8 cellular contexts compared by ENCODE assay signal in the genomic region with DNA sequence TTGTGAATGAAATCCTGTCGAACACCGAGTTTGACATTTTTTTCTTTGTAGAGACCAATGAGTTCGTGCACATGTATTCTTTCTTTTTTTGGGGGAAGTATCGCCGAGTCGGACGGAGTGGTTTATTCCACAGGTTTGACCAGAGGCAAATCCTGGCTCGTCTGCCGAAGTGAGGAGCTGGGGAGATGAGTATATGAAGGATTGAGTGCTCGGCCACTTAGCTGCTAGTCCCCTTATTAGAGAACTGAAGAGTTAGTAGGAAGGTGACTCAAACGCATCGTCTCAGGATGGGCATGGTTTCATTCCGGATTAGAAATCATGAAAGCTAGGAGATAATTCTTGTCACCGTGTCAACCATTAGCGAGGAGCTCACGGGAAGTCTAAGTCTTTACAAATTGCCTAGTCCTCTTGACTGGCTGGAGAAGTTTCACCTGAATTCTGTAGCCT.
A peak's percentile ranks its signal among the peaks of the same experiment; 100 is the strongest.
DNase-seq lines count a peak whose midpoint lies in the region; ATAC-seq and TF ChIP-seq lines count a peak whose summit lies in the region.

No MANE protein-coding gene starts in this region.

- H3K27me3 ChIP-seq in A673 (replicated peaks; ENCODE audit: insufficient read depth, low read depth, low read length, poor library complexity) (peaks cover 85% of the 10 kb centered on the region), mesenchymal stem cell (ENCODE audit: control insufficient read depth in 1 of 2, insufficient read depth in 1 of 2, low read length in 2 of 2) (peaks cover 14 to 61% of the 10 kb centered on the region in 2 experiments)

- ATAC-seq in GM18868 (IDR thresholded peaks at IDR 0.05; ENCODE audit: unreplicated experiment), result peak; percentile 18
- ATAC-seq in HG03378 (IDR thresholded peaks at IDR 0.05; ENCODE audit: unreplicated experiment), result peak; percentile 26
- ATAC-seq in sciatic nerve, result no peak

- CTCF ChIA-PET in A673 (lab: Charles Lee), result no interaction called here

- POLR2A ChIA-PET in A673 (lab: Charles Lee; ENCODE audit: low non-redundant PET), result no interaction called here

- no peak overlapping the region for H4K91ac ChIP-seq in mesenchymal stem cell (ENCODE audit: low read length)

- in situ Hi-C loops in astrocyte of the spinal cord (cut with HindIII; ENCODE audit: low sequenced_read_pairs), result no loop called here

- H2BK5ac ChIP-seq in mesenchymal stem cell (ENCODE audit: low read depth, low read length, poor library complexity, severe bottlenecking), result no peak overlapping the region

- no peak overlapping the region for H2AFZ ChIP-seq in mesenchymal stem cell (ENCODE audit: low read depth, low read length)

- no peak overlapping the region for H2BK15ac ChIP-seq in mesenchymal stem cell (ENCODE audit: low read depth, poor library complexity, severe bottlenecking)

- TF ChIP-seq CTCF in A673 (conservative IDR thresholded peaks at IDR 0.05; ENCODE audit: low read depth, low read length), result no peak
- TF ChIP-seq CTCF in astrocyte of the spinal cord (IDR thresholded peaks at IDR 0.05; ENCODE audit: low read depth, low read length), result no peak

- DNase-seq in A673 (ENCODE audit: low spot score), result no peak
- DNase-seq in astrocyte of the spinal cord (ENCODE audit: low read depth, low spot score), result peak; percentile 24
- DNase-seq in mesenchymal stem cell, result peak; percentile 13
- DNase-seq in C1 segment of cervical spinal cord (lab: John Stamatoyannopoulos, UW), result no peak
- DNase-seq in stimulated activated CD4-positive, alpha-beta T cell treated with anti-CD3 and anti-CD28 coated beads, Interleukin-4, amount 100 ng/mL, for 1 hour, result no peak
- DNase-seq in sciatic nerve (ENCODE audit: low spot score), result no peak

- H3K9me3 ChIP-seq in A673 (ENCODE audit: low read depth, low read length, poor library complexity, severe bottlenecking) (no peaks in the 10 kb centered on the region), mesenchymal stem cell (ENCODE audit: control insufficient read depth, low read length) (peaks cover 1% of the 10 kb centered on the region)

- H2BK12ac ChIP-seq in mesenchymal stem cell (ENCODE audit: low read length in 2 of 2), result no peak overlapping the region

- WGBS in mesenchymal stem cell, result 4% methylated on average over 16 of the region's 16 CpGs

- peak overlapping the region; percentile 100 for H3K4me2 ChIP-seq in mesenchymal stem cell (ENCODE audit: low read length, poor library complexity, severe bottlenecking)

- H3K36me3 ChIP-seq in A673 (ENCODE audit: insufficient read depth, low read length, poor library complexity, severe bottlenecking), result no peaks in the 10 kb centered on the region
- no peaks in the 10 kb centered on the region for H3K36me3 ChIP-seq in mesenchymal stem cell (ENCODE audit: control insufficient read depth in 1 of 2, insufficient read depth in 2 of 2, low read depth in 1 of 2, low read length in 2 of 2)

- intact Hi-C loops in A673 (cut with micrococcal nuclease; ENCODE audit: unreplicated experiment), result no loop called here
- intact Hi-C loops in sciatic nerve (cut with DNase I), result loop anchor here (1.0 kb wide), 1 partner anchor 8 kb away; no protein-coding TSS in a partner anchor

- H3K9ac ChIP-seq in mesenchymal stem cell (ENCODE audit: low read length), result no peak overlapping the region

- H3K4me1 ChIP-seq in A673 (ENCODE audit: insufficient read depth, low read length, poor library complexity, severe bottlenecking) (no peaks in the 10 kb centered on the region), mesenchymal stem cell (ENCODE audit: control insufficient read depth, insufficient read depth, low read depth, low read length) (peaks cover 13% of the 10 kb centered on the region)

- H3K79me1 ChIP-seq in mesenchymal stem cell (replicated peaks; ENCODE audit: low read length, poor library complexity, severe bottlenecking), result no peaks in the 10 kb centered on the region

- H2AK5ac ChIP-seq in mesenchymal stem cell (ENCODE audit: low read length, severe bottlenecking), result no peak overlapping the region

- H4K8ac ChIP-seq in mesenchymal stem cell (ENCODE audit: low read length), result no peak overlapping the region

- no peak overlapping the region for H3K18ac ChIP-seq in mesenchymal stem cell (ENCODE audit: low read depth in 1 of 2, low read length in 2 of 2)

- H3K23ac ChIP-seq in mesenchymal stem cell (ENCODE audit: low read length in 2 of 2), result no peak overlapping the region

- H3K27ac ChIP-seq in A673 (ENCODE audit: low read depth, low read length, poor library complexity, severe bottlenecking) (no peak overlapping the region), mesenchymal stem cell (ENCODE audit: low read length, poor library complexity, severe bottlenecking) (no peak overlapping the region)

- no TSS peak for BruUV-seq in A673 (replicated peaks; lab: Mats Ljungman, UMichigan)

- H3K4ac ChIP-seq in mesenchymal stem cell (ENCODE audit: low read depth in 1 of 2, low read length in 2 of 2), result no peak overlapping the region

- H3K4me3 ChIP-seq in A673 (ENCODE audit: low read depth, low read length, poor library complexity, severe bottlenecking) (peak overlapping the region; percentile 45), astrocyte of the spinal cord (ENCODE audit: low read depth, low read length) (peak overlapping the region; percentile 49), mesenchymal stem cell (ENCODE audit: insufficient read depth in 1 of 2, low read depth in 1 of 2, low read length in 2 of 2) (peak overlapping the region in 1 of 2 experiments; percentile 75)

- no peak overlapping the region for H2BK120ac ChIP-seq in mesenchymal stem cell (ENCODE audit: low read depth, low read length)

- H3K14ac ChIP-seq in mesenchymal stem cell (ENCODE audit: low read length in 2 of 2), result no peak overlapping the region

Comparison
In these comparisons a context has a peak if more than half of its experiments do, and no peak if none do; other contexts are left out.
1. DNase-seq: peak in astrocyte of the spinal cord (single experiment) and mesenchymal stem cell (single experiment); none in A673 (single experiment), C1 segment of cervical spinal cord (0 of 14), stimulated activated CD4-positive, alpha-beta T cell treated with anti-CD3 and anti-CD28 coated beads, Interleukin-4, amount 100 ng/mL, for 1 hour (single experiment) and sciatic nerve (single experiment).